Comparison of ENCODE assay signal across 4 cellular contexts in the genomic region with DNA sequence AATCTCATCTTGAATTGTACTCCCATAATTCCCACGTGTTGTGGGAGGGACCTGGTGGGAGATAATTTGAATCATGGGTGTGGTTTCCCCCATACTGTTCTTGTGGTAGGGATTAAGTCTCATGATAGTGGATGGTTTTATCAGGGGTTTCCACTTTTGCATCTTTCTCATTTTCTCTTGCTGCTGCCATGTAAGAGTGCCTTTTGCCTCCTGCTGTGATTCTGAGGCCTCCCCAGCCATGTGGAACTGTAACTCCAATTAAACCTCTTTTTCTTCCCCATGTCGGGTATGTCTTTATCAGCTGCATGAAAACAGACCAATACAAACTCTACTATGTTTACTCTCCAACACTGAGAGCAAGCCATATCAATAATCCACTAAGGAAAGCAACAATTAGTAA. TPM values are rescaled to one million over a fixed set of nuclear protein-coding genes. Genes with fewer than 3 reads are reported as not detected.
"Had no signal": no experiment of that assay in that cellular context is flagged by ENCODE, and none has a peak within 500 bp of the region (broad histone marks: within the 10 kb centered on the region; RNA-seq: fewer than 3 reads in every experiment).

No MANE protein-coding gene starts in this region.

RNA-seq across cellular contexts. Expression of a gene that starts 50.9 kb away (rescaled TPM):
- total RNA-seq: activated CD4-positive, alpha-beta T cell treated with anti-CD3 and anti-CD28 coated beads, Interleukin-2, amount 10 ng/mL, durations not matched to agents 24 days and 14 days; activated CD8-positive, alpha-beta memory T cell treated with anti-CD3 and anti-CD28 coated beads for 36 hours; activated CD8-positive, alpha-beta T cell treated with anti-CD3 and anti-CD28 coated beads for 36 hours; T-helper 17 cell had no signal
